8 cellular contexts compared by ENCODE assay signal in the genomic region with DNA sequence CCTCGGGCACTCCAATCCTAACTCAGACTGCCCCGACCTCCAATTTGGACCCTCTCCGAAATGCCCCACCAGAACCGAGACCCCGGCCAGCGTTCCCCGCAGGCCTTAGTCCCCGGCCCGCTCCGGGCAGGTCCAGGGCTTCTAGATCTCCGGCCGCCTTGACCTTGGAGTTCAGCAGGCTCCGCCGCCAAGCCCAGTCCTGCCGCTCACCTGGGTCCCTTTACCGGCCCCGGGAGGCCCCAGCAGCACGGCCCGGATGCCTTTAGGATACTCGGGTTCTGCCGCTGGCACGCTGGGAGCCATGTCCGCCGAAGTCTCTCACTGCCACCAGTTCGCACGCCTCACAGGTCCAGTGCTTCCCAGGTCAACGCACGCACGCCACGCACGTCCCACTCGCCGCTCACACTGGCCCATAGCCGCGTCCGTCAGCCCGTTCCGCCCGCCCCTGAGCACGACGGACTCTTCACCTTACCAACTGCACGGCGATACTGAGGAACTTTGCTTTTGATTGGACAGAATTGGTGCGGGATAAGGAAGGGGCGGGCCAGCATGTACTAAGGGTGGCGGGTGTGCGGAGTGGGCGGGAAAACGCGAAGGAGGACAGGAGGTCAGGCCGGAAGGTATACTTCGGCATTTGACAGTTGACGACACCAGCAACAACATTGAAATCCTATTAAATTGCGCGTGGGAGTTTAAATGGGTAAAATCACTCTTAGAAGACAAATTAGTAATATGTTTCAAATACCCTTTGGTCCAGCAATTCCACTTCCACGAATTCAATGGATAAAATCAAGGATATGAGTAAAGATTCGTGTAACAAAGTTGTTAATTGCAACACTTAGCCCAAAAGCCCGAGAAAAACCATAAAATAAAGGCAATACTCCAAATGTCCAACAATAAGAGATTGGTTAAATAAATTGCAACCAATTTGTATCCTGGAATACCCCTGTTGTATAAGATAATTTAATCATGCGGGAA. TPM values are rescaled to one million over a fixed set of nuclear protein-coding genes. Genes with fewer than 3 reads are reported as not detected.
DNase-seq lines count a peak whose midpoint lies in the region; ATAC-seq and TF ChIP-seq lines count a peak whose summit lies in the region.

A gene (minus strand): TSS at position 358 of the 978 bp plus-strand sequence. CDS start 55 bp downstream, at position 303.

- H3K36me3 ChIP-seq in WERI-Rb-1, result peaks cover 21% of the 10 kb centered on the region
- peaks cover 4% of the 10 kb centered on the region for H3K36me3 ChIP-seq in mammary epithelial cell (ENCODE audit: insufficient read depth, low read length)
- peaks cover 14% of the 10 kb centered on the region for H3K36me3 ChIP-seq in iPS-20b (ENCODE audit: insufficient read depth, low read depth, low read length)

- WGBS in mammary epithelial cell (ENCODE audit: low coverage, missing lambda C conversion rate), result 6% methylated on average over 34 of the region's 59 CpGs

- in situ Hi-C loops in ACHN (cut with HindIII; ENCODE audit: low pct_ligation_motif_present, low pct_unique_long_range_greater_than_20kb, low sequenced_read_pairs), result no loop called here
- in situ Hi-C loops in mammary epithelial cell (cut with MboI; ENCODE audit: low sequenced_read_pairs in 2 of 2), result no loop called here

- H3K27me3 ChIP-seq in WERI-Rb-1 (ENCODE audit: insufficient read depth, low read depth, severe bottlenecking), result no peaks in the 10 kb centered on the region
- no peaks in the 10 kb centered on the region for H3K27me3 ChIP-seq in mammary epithelial cell (ENCODE audit: insufficient read depth, low read length)
- peaks cover 11% of the 10 kb centered on the region for H3K27me3 ChIP-seq in iPS-20b (ENCODE audit: insufficient read depth, low read length)

- peak within 1 kb of the TSS; percentile 73 for H3K27ac ChIP-seq in WERI-Rb-1
- H3K27ac ChIP-seq in mammary epithelial cell (ENCODE audit: insufficient read depth, low read depth, low read length), result peak within 1 kb of the TSS; percentile 92
- H3K27ac ChIP-seq in iPS-20b (ENCODE audit: low read length), result no peak within 1 kb of the TSS
- H3K27ac ChIP-seq in skin epidermis, result peak within 1 kb of the TSS; percentile 65 to 96 (median 91)

- H3K9me3 ChIP-seq in WERI-Rb-1 (ENCODE audit: severe bottlenecking), result peaks cover 5% of the 10 kb centered on the region
- H3K9me3 ChIP-seq in mammary epithelial cell (replicated peaks; ENCODE audit: insufficient read depth, low read length), result no peaks in the 10 kb centered on the region
- H3K9me3 ChIP-seq in iPS-20b (ENCODE audit: insufficient read depth, low read depth, low read length), result no peaks in the 10 kb centered on the region; the same call in 1 of the 2 replicates

- H3K9ac ChIP-seq in mammary epithelial cell (ENCODE audit: insufficient read depth, low read length) (peak within 1 kb of the TSS; percentile 97), iPS-20b (ENCODE audit: low read depth, low read length) (peak within 1 kb of the TSS; percentile 88)

- H3K79me2 ChIP-seq in mammary epithelial cell (ENCODE audit: insufficient read depth, low read length), result peaks cover 46% of the 10 kb centered on the region

- H3K4me1 ChIP-seq in mammary epithelial cell (ENCODE audit: insufficient read depth, low read length) (peaks cover 12% of the 10 kb centered on the region), iPS-20b (ENCODE audit: insufficient read depth, low read length) (peaks cover 5% of the 10 kb centered on the region; the same call in 1 of the 2 replicates)

- H3K4me3 ChIP-seq in WERI-Rb-1 (ENCODE audit: low read depth, low read length) (peak within 1 kb of the TSS; percentile 77), mammary epithelial cell (replicated peaks in 1 of 3; ENCODE audit: insufficient read depth in 1 of 3, low read depth in 2 of 3, low read length in 3 of 3) (peak within 1 kb of the TSS; percentile 72 to 96 (median 78)), iPS-20b (ENCODE audit: low read length) (peak within 1 kb of the TSS; percentile 83), skin epidermis (peak within 1 kb of the TSS; percentile 72 to 98 (median 89))

- peak within 1 kb of the TSS; percentile 87 for H3K4me2 ChIP-seq in mammary epithelial cell (ENCODE audit: insufficient read depth, low read depth, low read length)

- peak; percentile 96 for DNase-seq in ACHN
- peak; percentile 98 for DNase-seq in NCI-H2227 (lab: John Stamatoyannopoulos, UW; ENCODE audit: unreplicated experiment)
- peak; percentile 98 for DNase-seq in WERI-Rb-1
- peak; percentile 98 for DNase-seq in mammary epithelial cell

- peak within 1 kb of the TSS; percentile 68 for H2AFZ ChIP-seq in mammary epithelial cell (ENCODE audit: low read depth, low read length)

- peak; percentile 96 for ATAC-seq in GM18873 (IDR thresholded peaks at IDR 0.05; ENCODE audit: low FRiP score, unreplicated experiment)
- peak; percentile 98 for ATAC-seq in HG03139 (IDR thresholded peaks at IDR 0.05; ENCODE audit: unreplicated experiment)

- TSS peak; percentile 70 for BruUV-seq in mammary epithelial cell (replicated peaks; lab: Mats Ljungman, UMichigan)

- CTCF ChIA-PET in mammary epithelial cell (lab: Charles Lee; ENCODE audit: low non-redundant PET), result no interaction called here

- TF ChIP-seq CTCF in WERI-Rb-1 (IDR thresholded peaks at IDR 0.05; ENCODE audit: low read depth, low read length), result no peak
- no peak for TF ChIP-seq CTCF in mammary epithelial cell (conservative IDR thresholded peaks at IDR 0.05 in 1 of 2, IDR thresholded peaks at IDR 0.05 in 1 of 2; ENCODE audit: extremely low read depth in 1 of 2, insufficient read depth in 1 of 2, low read depth in 1 of 2, low read length in 2 of 2)

- H4K20me1 ChIP-seq in mammary epithelial cell (ENCODE audit: insufficient read depth, low read length), result no peaks in the 10 kb centered on the region

- intact Hi-C loops in mammary epithelial cell (cut with micrococcal nuclease), result loop anchor here (1.0 to 2.0 kb wide), 3 partner anchors 13 to 44 kb away; a partner anchor contains a TSS

- dilution Hi-C loops in mammary epithelial cell (cut with HindIII; ENCODE audit: low sequenced_read_pairs), result no loop called here

RNA-seq across cellular contexts. Expression of the gene that starts here (rescaled TPM):
- 100 to 1,000 TPM; 157 to 217 TPM for total RNA-seq in mammary epithelial cell
- polyA plus RNA-seq in mammary epithelial cell, result 221 TPM
- polyA minus RNA-seq in mammary epithelial cell, result 146 TPM
